In genomic region chr10:88851706-88852105, GRCh38 we compare ENCODE assay signal across 9 cellular contexts. TPM values are rescaled to one million over a fixed set of nuclear protein-coding genes. Genes with fewer than 3 reads are reported as not detected.
DNase-seq lines count a peak whose midpoint lies in the region; ATAC-seq and TF ChIP-seq lines count a peak whose summit lies in the region.
"Had no signal": no experiment of that assay in that cellular context is flagged by ENCODE, and none has a peak within 500 bp of the region (broad histone marks: within the 10 kb centered on the region; RNA-seq: fewer than 3 reads in every experiment).

Gene ANKRD22 (minus strand): TSS chr10:88851844. CDS start chr10:88851607, 237 bp downstream.

- no peaks in the 10 kb centered on the region for H3K36me3 ChIP-seq in adipocyte (ENCODE audit: control insufficient read depth, insufficient read depth, low read length, severe bottlenecking)
- no peaks in the 10 kb centered on the region for H3K36me3 ChIP-seq in left lung

- H3K4me1 ChIP-seq in adipocyte (ENCODE audit: control insufficient read depth, insufficient read depth, low read length) (peaks cover 29% of the 10 kb centered on the region), left lung (peaks cover 7 to 66% of the 10 kb centered on the region in 2 donors)

- peak; percentile 90 for ATAC-seq in left lung
- no peak for ATAC-seq in effector memory CD8-positive, alpha-beta T cell (replicated peaks)
- ATAC-seq in GM19463 (IDR thresholded peaks at IDR 0.05; ENCODE audit: unreplicated experiment): no peak

- peaks cover under 1% of the 10 kb centered on the region for H3K9me3 ChIP-seq in adipocyte (ENCODE audit: control insufficient read depth, low read length)
- H3K9me3 ChIP-seq in left lung: no peaks in the 10 kb centered on the region

- no peaks in the 10 kb centered on the region for H3K36me3 Mint-ChIP-seq in effector memory CD8-positive, alpha-beta T cell (ENCODE audit: insufficient read depth)

- peak within 1 kb of the TSS; percentile 22 to 83 for H3K27ac ChIP-seq in left lung

- H3K4me3 ChIP-seq in adipocyte (ENCODE audit: low read length): no peak within 1 kb of the TSS
- peak within 1 kb of the TSS in 1 of 2 donors; percentile 42 for H3K4me3 ChIP-seq in left lung

- peaks cover 0 to 7% of the 10 kb centered on the region in 2 donors for H3K27me3 Mint-ChIP-seq in effector memory CD8-positive, alpha-beta T cell

- POLR2A ChIA-PET in HEK293T (lab: Yijun Ruan, JAX): no interaction called here

- H3K27me3 ChIP-seq in adipocyte (replicated peaks; ENCODE audit: control insufficient read depth, insufficient read depth, low read length) (no peaks in the 10 kb centered on the region), left lung (no peaks in the 10 kb centered on the region)

- TF ChIP-seq CTCF in left lung (IDR thresholded peaks at IDR 0.05): no peak

- peaks cover 3% of the 10 kb centered on the region in 2 donors for H3K4me1 Mint-ChIP-seq in effector memory CD8-positive, alpha-beta T cell (ENCODE audit: low read depth in 2 of 2)

- H3K27ac Mint-ChIP-seq in effector memory CD8-positive, alpha-beta T cell: no peak within 1 kb of the TSS

- DNase-seq in AG20443 (ENCODE audit: low spot score): peak; percentile 21
- peak; percentile 85 for DNase-seq in LoVo (ENCODE audit: low spot score)
- DNase-seq in adipocyte (ENCODE audit: low read depth): peak; percentile 53
- peak; percentile 41 to 62 for DNase-seq in left lung
- no peak for DNase-seq in HEK293T (ENCODE audit: extremely low spot score)
- DNase-seq in effector memory CD8-positive, alpha-beta T cell: no peak
- no peak for DNase-seq in SHP77 treated with DMSO at 0.1 percent for 48 hours (lab: John Stamatoyannopoulos, UW)
- DNase-seq: posterior cingulate gyrus had no signal

- no peaks in the 10 kb centered on the region for H3K9me3 Mint-ChIP-seq in effector memory CD8-positive, alpha-beta T cell

- CTCF ChIA-PET in HEK293T (lab: Yijun Ruan, JAX): interaction anchor here (0.9 kb wide), 1 partner anchor 16 kb away, joined by 3 read pairs; no protein-coding TSS in a partner anchor

- H3K4me3 Mint-ChIP-seq in effector memory CD8-positive, alpha-beta T cell: no peak within 1 kb of the TSS

- intact Hi-C loops in left lung (cut with DNase I): no loop called here

- no peak within 1 kb of the TSS for H3K9ac ChIP-seq in adipocyte (ENCODE audit: low read length)

TF ChIP-seq in HEK293T, 16 proteins besides CTCF, POLR2A, EP300 and RAD21:
- TF ChIP-seq NFRKB (IDR thresholded peaks at IDR 0.05) (no peak), CTBP1 (IDR thresholded peaks at IDR 0.05; ENCODE audit: borderline replicate concordance) (no peak), SUZ12 (IDR thresholded peaks at IDR 0.05) (no peak), BHLHE40 (IDR thresholded peaks at IDR 0.05; ENCODE audit: borderline replicate concordance) (no peak), FOXM1 (IDR thresholded peaks at IDR 0.05; ENCODE audit: borderline replicate concordance) (no peak), L3MBTL2 (conservative IDR thresholded peaks at IDR 0.05) (no peak), TARDBP (IDR thresholded peaks at IDR 0.05) (no peak), SP1 (IDR thresholded peaks at IDR 0.05) (no peak), PKNOX1 (IDR thresholded peaks at IDR 0.05) (no peak), FOXK2 (IDR thresholded peaks at IDR 0.05) (no peak), FOXA1 (IDR thresholded peaks at IDR 0.05) (no peak), ARNT (IDR thresholded peaks at IDR 0.05) (no peak), ZNF384 (IDR thresholded peaks at IDR 0.05) (no peak), HDGF (IDR thresholded peaks at IDR 0.05; ENCODE audit: borderline replicate concordance) (no peak), LEF1 (IDR thresholded peaks at IDR 0.05; ENCODE audit: borderline replicate concordance) (no peak)

RNA-seq across cellular contexts. Expression of gene ANKRD22, which starts in this region (rescaled TPM):
- total RNA-seq in left lung: 1 to 10 TPM; 5.1 to 8.9 TPM

Comparison
In these comparisons a context has a peak if more than half of its experiments do, and no peak if none do; other contexts are left out.
1. DNase-seq: peak in AG20443 (single experiment), LoVo (single experiment), adipocyte (single experiment) and left lung (2 of 2); none in HEK293T (single experiment), effector memory CD8-positive, alpha-beta T cell (0 of 3) and SHP77 treated with DMSO at 0.1 percent for 48 hours (single experiment).